8 cellular contexts compared by ENCODE assay signal in genomic region chr17:42819939-42820535, GRCh38. TPM values are rescaled to one million over a fixed set of nuclear protein-coding genes. Genes with fewer than 3 reads are reported as not detected.
DNase-seq lines count a peak whose midpoint lies in the region; ATAC-seq lines count a peak whose summit lies in the region.

No MANE protein-coding gene starts in this region.

- DNase-seq in DMS153 treated with DMSO at 0.1 percent for 48 hours (lab: John Stamatoyannopoulos, UW; ENCODE audit: unreplicated experiment) (peak; percentile 11), LoVo (ENCODE audit: low spot score) (peak; percentile 46), SJCRH30 (peak; percentile 68 to 83), left ventricle myocardium superior (peak; percentile 65), globus pallidus (ENCODE audit: low spot score) (no peak), T1000 (lab: John Stamatoyannopoulos, UW) (no peak)
- DNase-seq in activated naive CD4-positive, alpha-beta T cell treated with Interleukin-2 at 50 U/mL for 16 hours, result peak; percentile 69
- DNase-seq in stimulated activated CD4-positive, alpha-beta T cell treated with anti-CD3 and anti-CD28 coated beads, Interleukin-2, amount 100 ng/mL, for 4 hours (ENCODE audit: low read depth), result peak; percentile 42

- H3K4me3 ChIP-seq in SJCRH30, result no peak overlapping the region

- no peaks in the 10 kb centered on the region for H3K27me3 ChIP-seq in SJCRH30

- H3K4me1 ChIP-seq in SJCRH30, result no peaks in the 10 kb centered on the region

- intact Hi-C loops in left ventricle myocardium superior (cut with micrococcal nuclease), result loop anchor here (10.0 kb wide), 1 partner anchor 95 kb away; no protein-coding TSS in a partner anchor

- H3K27ac ChIP-seq in SJCRH30, result no peak overlapping the region

- no peaks in the 10 kb centered on the region for H3K9me3 ChIP-seq in SJCRH30 (replicated peaks)

- H3K36me3 ChIP-seq in SJCRH30, result peaks cover 47% of the 10 kb centered on the region

- no peak for ATAC-seq in left ventricle myocardium superior

RNA-seq across cellular contexts. Expression of gene BECN1, which starts 4.0 kb away (rescaled TPM):
- total RNA-seq in SJCRH30 (2014; rRNA removed; shearing (Covaris generic)), result 62.1 and 62.9 TPM in 2 replicates
- total RNA-seq in left ventricle myocardium superior, result 76.8 TPM

RNA-seq across cellular contexts. Expression of gene PSME3, which starts 13.2 kb away (rescaled TPM):
- 142 and 145 TPM in 2 replicates for total RNA-seq in SJCRH30 (2014; rRNA removed; shearing (Covaris generic))
- total RNA-seq in left ventricle myocardium superior, result 71.2 TPM

RNA-seq across cellular contexts. Expression of gene CNTD1, which starts 21.4 kb away (rescaled TPM):
- total RNA-seq in SJCRH30 (2014; rRNA removed; shearing (Covaris generic)), result 0.10 TPM in 2 replicates
- total RNA-seq in left ventricle myocardium superior, result 0.10 TPM

RNA-seq across cellular contexts. Expression of gene COA3, which starts 21.5 kb away (rescaled TPM):
- total RNA-seq in SJCRH30 (2014; rRNA removed; shearing (Covaris generic)), result 105 and 107 TPM in 2 replicates
- total RNA-seq in left ventricle myocardium superior, result 70.4 TPM

RNA-seq across cellular contexts. Expression of gene AOC2, which starts 24.3 kb away (rescaled TPM):
- 0.86 and 1.1 TPM in 2 replicates for total RNA-seq in SJCRH30 (2014; rRNA removed; shearing (Covaris generic))
- 0.40 TPM for total RNA-seq in left ventricle myocardium superior

Comparison
In these comparisons a context has a peak if more than half of its experiments do, and no peak if none do; other contexts are left out.
1. DNase-seq: peak in DMS153 treated with DMSO at 0.1 percent for 48 hours (single experiment), LoVo (single experiment), SJCRH30 (2 of 2), activated naive CD4-positive, alpha-beta T cell treated with Interleukin-2 at 50 U/mL for 16 hours (single experiment), left ventricle myocardium superior (single experiment) and stimulated activated CD4-positive, alpha-beta T cell treated with anti-CD3 and anti-CD28 coated beads, Interleukin-2, amount 100 ng/mL, for 4 hours (single experiment); none in globus pallidus (single experiment) and T1000 (single experiment).